ENCODE assay signal across 19 cellular contexts in genomic region chr20:48159156-48159971, GRCh38.
"Had no signal": no experiment of that assay in that cellular context is flagged by ENCODE, and none has a peak within 500 bp of the region (broad histone marks: within the 10 kb centered on the region; RNA-seq: fewer than 3 reads in every experiment).

No MANE protein-coding gene starts in this region.

- H3K4me3 Mint-ChIP-seq: activated T-helper 1 cell treated with anti-CD3 and anti-CD28 coated beads, Interleukin-12 subunit alpha, Interleukin-12 subunit beta, Interleukin-2, Interleukin-4 antibody, amounts not matched to agents 30 ng/mL and 10 ng/mL and 1 ng/mL, durations not matched to agents 14 hours and 24 hours and 36 hours; effector memory CD8-positive, alpha-beta T cell; nephron; stimulated activated naive B cell treated with anti-CD40 and anti-IgM and Interleukin-4, amounts not matched to agents 10 μg/mL and 1 μg/mL and 100 μg/mL, for 72 hours; T-helper 2 cell treated with Interferon-gamma antibody and Interleukin-4, amounts not matched to agents 5 μg/mL and 100 μg/mL, for 36 hours had no signal

- H3K4me1 ChIP-seq: adrenal gland, parathyroid adenoma, spleen had no signal

- H3K27me3 ChIP-seq: adrenal gland, hepatocyte, sigmoid colon, upper lobe of right lung had no signal

- H3K4me1 Mint-ChIP-seq: stimulated activated naive B cell treated with anti-CD40 and anti-IgM and Interleukin-4, amounts not matched to agents 10 μg/mL and 1 μg/mL and 100 μg/mL, for 72 hours had no signal

- DNase-seq: activated CD4-positive, alpha-beta T cell treated with anti-CD3 and anti-CD28 coated beads, Interleukin-2, amount 50 U/mL, for 48 hours; activated gamma-delta T cell treated with Interleukin-2 at 50 U/mL for 16 hours; dermis blood vessel endothelial cell; effector memory CD8-positive, alpha-beta T cell; esophagus squamous epithelium; islet precursor cell; lower lobe of right lung; midbrain; sigmoid colon; spleen; stimulated activated naive B cell treated with anti-CD40 and anti-IgM and Interleukin-4, amounts not matched to agents 10 μg/mL and 1 μg/mL and 100 μg/mL, for 72 hours; upper lobe of right lung had no signal

- ATAC-seq: activated naive CD4-positive, alpha-beta T cell treated with anti-CD3 and anti-CD28 coated beads, Interleukin-2, amount 50 U/mL, for 72 hours; effector memory CD8-positive, alpha-beta T cell; lower lobe of right lung; stimulated activated naive B cell treated with anti-CD40 and anti-IgM and Interleukin-4, amounts not matched to agents 10 μg/mL and 1 μg/mL and 100 μg/mL, for 72 hours; upper lobe of right lung had no signal

- H3K4me2 ChIP-seq: hepatocyte had no signal

- H3K27ac Mint-ChIP-seq: activated naive CD4-positive, alpha-beta T cell treated with anti-CD3 and anti-CD28 coated beads, Interleukin-2, amount 50 U/mL, for 72 hours; activated T-helper 1 cell treated with anti-CD3 and anti-CD28 coated beads, Interleukin-12 subunit alpha, Interleukin-12 subunit beta, Interleukin-2, Interleukin-4 antibody, amounts not matched to agents 30 ng/mL and 10 ng/mL and 1 ng/mL, durations not matched to agents 14 hours and 24 hours and 36 hours; effector memory CD8-positive, alpha-beta T cell; stimulated activated naive B cell treated with anti-CD40 and anti-IgM and Interleukin-4, amounts not matched to agents 10 μg/mL and 1 μg/mL and 100 μg/mL, for 72 hours; T-helper 2 cell treated with Interferon-gamma antibody and Interleukin-4, amounts not matched to agents 5 μg/mL and 100 μg/mL, for 36 hours had no signal

- H2AFZ ChIP-seq: hepatocyte, parathyroid adenoma had no signal

- H3K36me3 ChIP-seq: adrenal gland, esophagus squamous epithelium, lower lobe of right lung, sigmoid colon, spleen, upper lobe of right lung had no signal

- H3K9me3 ChIP-seq: adrenal gland, lower lobe of right lung, upper lobe of right lung had no signal

- H3K4me3 ChIP-seq: adrenal gland, esophagus squamous epithelium, hepatocyte, lower lobe of right lung, sigmoid colon, spleen, upper lobe of right lung had no signal

- H3K9ac ChIP-seq: parathyroid adenoma had no signal

- H3K27ac ChIP-seq: adrenal gland, esophagus squamous epithelium, hepatocyte, lower lobe of right lung, parathyroid adenoma, sigmoid colon, spleen, upper lobe of right lung had no signal

- H3K79me2 ChIP-seq: hepatocyte, parathyroid adenoma had no signal

- H3K36me3 Mint-ChIP-seq: activated naive CD4-positive, alpha-beta T cell treated with anti-CD3 and anti-CD28 coated beads, Interleukin-2, amount 50 U/mL, for 72 hours had no signal

- H3K9me3 Mint-ChIP-seq: activated T-helper 1 cell treated with anti-CD3 and anti-CD28 coated beads, Interleukin-12 subunit alpha, Interleukin-12 subunit beta, Interleukin-2, Interleukin-4 antibody, amounts not matched to agents 30 ng/mL and 10 ng/mL and 1 ng/mL, durations not matched to agents 14 hours and 24 hours and 36 hours; T-helper 2 cell treated with Interferon-gamma antibody and Interleukin-4, amounts not matched to agents 5 μg/mL and 100 μg/mL, for 36 hours had no signal
